In the genomic region with DNA sequence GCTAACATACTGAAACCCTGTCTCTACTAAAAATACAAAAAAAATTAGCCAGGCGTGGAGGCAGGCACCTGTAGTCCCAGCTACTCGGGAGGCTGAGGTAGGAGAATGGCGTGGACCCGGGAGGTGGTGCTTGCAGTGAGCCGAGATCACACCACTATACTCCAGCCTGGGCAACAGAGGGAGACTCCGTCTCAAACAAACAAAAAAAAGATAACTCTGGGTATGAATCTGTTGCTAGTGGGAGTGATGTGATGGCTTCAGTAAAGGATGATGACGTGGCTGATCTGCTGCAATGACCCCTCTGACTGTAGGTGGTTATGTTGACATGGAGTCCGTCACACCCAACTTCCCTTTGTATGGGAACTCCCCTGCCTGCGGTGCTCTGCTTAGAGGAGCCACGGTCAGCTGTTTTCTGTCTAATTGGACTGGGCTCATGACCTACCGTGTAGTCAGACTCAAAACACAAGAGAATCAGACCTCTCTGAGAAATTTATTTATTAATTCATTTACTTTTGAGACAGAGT, we compare ENCODE assay signal across 1 cellular context.
TF ChIP-seq lines count a peak whose summit lies in the region.

No MANE protein-coding gene starts in this region.

TF ChIP-seq in HepG2, 621 proteins besides CTCF, POLR2A, EP300 and RAD21:
- TF ChIP-seq, protein P1, sequence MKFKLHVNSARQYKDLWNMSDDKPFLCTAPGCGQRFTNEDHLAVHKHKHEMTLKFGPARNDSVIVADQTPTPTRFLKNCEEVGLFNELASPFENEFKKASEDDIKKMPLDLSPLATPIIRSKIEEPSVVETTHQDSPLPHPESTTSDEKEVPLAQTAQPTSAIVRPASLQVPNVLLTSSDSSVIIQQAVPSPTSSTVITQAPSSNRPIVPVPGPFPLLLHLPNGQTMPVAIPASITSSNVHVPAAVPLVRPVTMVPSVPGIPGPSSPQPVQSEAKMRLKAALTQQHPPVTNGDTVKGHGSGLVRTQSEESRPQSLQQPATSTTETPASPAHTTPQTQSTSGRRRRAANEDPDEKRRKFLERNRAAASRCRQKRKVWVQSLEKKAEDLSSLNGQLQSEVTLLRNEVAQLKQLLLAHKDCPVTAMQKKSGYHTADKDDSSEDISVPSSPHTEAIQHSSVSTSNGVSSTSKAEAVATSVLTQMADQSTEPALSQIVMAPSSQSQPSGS (CRISPR knock-in tag; IDR thresholded peaks at IDR 0.05): no peak
- TF ChIP-seq ZNF317 (CRISPR knock-in tag; IDR thresholded peaks at IDR 0.05) (no peak), CREB1 (IDR thresholded peaks at IDR 0.05) (peak; percentile 71), CREB1 (CRISPR knock-in tag; IDR thresholded peaks at IDR 0.05) (no peak)
